In the genomic region with DNA sequence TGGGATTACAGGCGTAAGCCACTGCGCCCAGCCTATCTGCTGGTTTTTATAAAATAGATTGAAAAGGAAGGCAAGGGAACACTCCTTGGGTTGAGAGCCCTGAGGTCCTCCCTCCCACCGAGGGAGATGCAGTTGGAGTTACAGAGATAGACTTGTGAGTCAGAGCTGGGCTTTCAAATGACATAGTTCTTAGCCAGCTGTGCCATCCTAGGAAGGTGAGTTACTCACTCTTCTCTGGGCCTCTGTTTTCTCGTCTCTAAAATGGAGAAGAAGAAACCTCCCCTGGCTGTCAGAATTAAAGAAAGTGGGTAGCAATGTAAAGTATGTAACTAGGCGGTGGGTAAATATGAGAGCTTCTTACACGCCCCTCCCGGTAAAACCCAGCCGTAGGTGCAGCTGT, we compare ENCODE assay signal across 17 cellular contexts. TPM values are rescaled to one million over a fixed set of nuclear protein-coding genes. Genes with fewer than 3 reads are reported as not detected.
DNase-seq lines count a peak whose midpoint lies in the region; ATAC-seq, FAIRE-seq and TF ChIP-seq lines count a peak whose summit lies in the region.
"Had no signal": no experiment of that assay in that cellular context is flagged by ENCODE, and none has a peak within 500 bp of the region (broad histone marks: within the 10 kb centered on the region; RNA-seq: fewer than 3 reads in every experiment).

No MANE protein-coding gene starts in this region.

- no peak overlapping the region for H3K27ac ChIP-seq in pancreas
- H3K27ac ChIP-seq: tibial nerve had no signal

- H3K4me1 ChIP-seq in skeletal muscle satellite cell (ENCODE audit: control insufficient read depth, insufficient read depth, low read length) (peaks cover 55% of the 10 kb centered on the region), pancreas (peaks cover 0 to 7% (median 3%) of the 10 kb centered on the region in 3 donors)

- H3K9me3 Mint-ChIP-seq in activated CD8-positive, alpha-beta T cell treated with anti-CD3 and anti-CD28 coated beads for 36 hours, result peaks cover 4% of the 10 kb centered on the region
- H3K9me3 Mint-ChIP-seq in activated CD8-positive, alpha-beta T cell treated with anti-CD3 and anti-CD28 coated beads, Interleukin-2, amount 10 ng/mL, durations not matched to agents 7 days and 5 days (ENCODE audit: insufficient read depth), result peaks cover 3% of the 10 kb centered on the region

- peak; percentile 18 for ATAC-seq in activated CD8-positive, alpha-beta T cell treated with anti-CD3 and anti-CD28 coated beads for 36 hours
- ATAC-seq in activated CD8-positive, alpha-beta T cell treated with anti-CD3 and anti-CD28 coated beads, Interleukin-2, amount 10 ng/mL, durations not matched to agents 7 days and 5 days, result no peak
- ATAC-seq in GM21381 (IDR thresholded peaks at IDR 0.05; ENCODE audit: unreplicated experiment), result no peak
- ATAC-seq in pancreas, result no peak

- H3K4me3 Mint-ChIP-seq in activated CD8-positive, alpha-beta T cell treated with anti-CD3 and anti-CD28 coated beads for 36 hours, result no peak overlapping the region
- no peak overlapping the region for H3K4me3 Mint-ChIP-seq in activated CD8-positive, alpha-beta T cell treated with anti-CD3 and anti-CD28 coated beads, Interleukin-2, amount 10 ng/mL, durations not matched to agents 7 days and 5 days
- H3K4me3 Mint-ChIP-seq: activated naive CD8-positive, alpha-beta T cell had no signal

- intact Hi-C loops in activated CD8-positive, alpha-beta T cell treated with anti-CD3 and anti-CD28 coated beads for 36 hours (cut with micrococcal nuclease), result no loop called here
- intact Hi-C loops in pancreas (cut with DNase I), result no loop called here

- no peak overlapping the region for H3K4me3 ChIP-seq in fibroblast of the aortic adventitia (ENCODE audit: low read depth, low read length)
- no peak overlapping the region for H3K4me3 ChIP-seq in skeletal muscle satellite cell (ENCODE audit: low read length)
- H3K4me3 ChIP-seq in pancreas, result no peak overlapping the region
- H3K4me3 ChIP-seq: coronary artery, tibial nerve had no signal

- H3K9me3 ChIP-seq in skeletal muscle satellite cell (replicated peaks; ENCODE audit: low read length) (no peaks in the 10 kb centered on the region), pancreas (no peaks in the 10 kb centered on the region)

- peaks cover 17% of the 10 kb centered on the region for H3K27me3 Mint-ChIP-seq in activated CD8-positive, alpha-beta T cell treated with anti-CD3 and anti-CD28 coated beads for 36 hours
- H3K27me3 Mint-ChIP-seq in activated CD8-positive, alpha-beta T cell treated with anti-CD3 and anti-CD28 coated beads, Interleukin-2, amount 10 ng/mL, durations not matched to agents 7 days and 5 days (ENCODE audit: low read depth), result peaks cover 48% of the 10 kb centered on the region

- H3K36me3 ChIP-seq in skeletal muscle satellite cell (ENCODE audit: insufficient read depth, low read length), result peaks cover 25% of the 10 kb centered on the region
- no peaks in the 10 kb centered on the region for H3K36me3 ChIP-seq in pancreas
- H3K36me3 ChIP-seq: tibial nerve had no signal

- peak overlapping the region; percentile 88 for H3K9ac ChIP-seq in skeletal muscle satellite cell (ENCODE audit: low read depth, low read length)

- no peak for TF ChIP-seq CTCF in activated CD8-positive, alpha-beta T cell treated with anti-CD3 and anti-CD28 coated beads for 36 hours (IDR thresholded peaks at IDR 0.05)
- TF ChIP-seq CTCF in fibroblast of the aortic adventitia (IDR thresholded peaks at IDR 0.05; ENCODE audit: insufficient read depth, low read length) (no peak), pancreas (IDR thresholded peaks at IDR 0.05) (no peak)

- CTCF ChIA-PET in activated CD8-positive, alpha-beta T cell treated with anti-CD3 and anti-CD28 coated beads for 36 hours (lab: Charles Lee), result interaction anchor here (1.2 to 1.6 kb wide), 2 partner anchors 48 to 115 kb away, joined by 3 to 5 read pairs; no protein-coding TSS in a partner anchor
- CTCF ChIA-PET in activated CD8-positive, alpha-beta T cell treated with anti-CD3 and anti-CD28 coated beads, Interleukin-2, amount 10 ng/mL, durations not matched to agents 7 days and 5 days (lab: Charles Lee), result no interaction called here

- peak overlapping the region; percentile 55 for H3K4me2 ChIP-seq in skeletal muscle satellite cell (ENCODE audit: low read length)

- no peaks in the 10 kb centered on the region for H3K36me3 Mint-ChIP-seq in activated CD8-positive, alpha-beta T cell treated with anti-CD3 and anti-CD28 coated beads for 36 hours (ENCODE audit: low read depth)
- no peaks in the 10 kb centered on the region for H3K36me3 Mint-ChIP-seq in activated CD8-positive, alpha-beta T cell treated with anti-CD3 and anti-CD28 coated beads, Interleukin-2, amount 10 ng/mL, durations not matched to agents 7 days and 5 days (ENCODE audit: low read depth)

- POLR2A ChIA-PET in activated CD8-positive, alpha-beta T cell treated with anti-CD3 and anti-CD28 coated beads for 36 hours (lab: Charles Lee), result no interaction called here
- POLR2A ChIA-PET in activated CD8-positive, alpha-beta T cell treated with anti-CD3 and anti-CD28 coated beads, Interleukin-2, amount 10 ng/mL, durations not matched to agents 7 days and 5 days (lab: Charles Lee), result interaction anchor here (0.9 kb wide), 1 partner anchor 109 kb away, joined by 4 read pairs; no protein-coding TSS in a partner anchor

- H3K4me1 Mint-ChIP-seq in activated CD8-positive, alpha-beta T cell treated with anti-CD3 and anti-CD28 coated beads for 36 hours (ENCODE audit: low read depth), result peaks cover 22% of the 10 kb centered on the region
- H3K4me1 Mint-ChIP-seq in activated CD8-positive, alpha-beta T cell treated with anti-CD3 and anti-CD28 coated beads, Interleukin-2, amount 10 ng/mL, durations not matched to agents 7 days and 5 days (ENCODE audit: low read depth), result peaks cover 10% of the 10 kb centered on the region

- FAIRE-seq in pancreas (lab: Jason Lieb, UNC), result no peak
- FAIRE-seq: A204.1, D721Med, keratinocyte had no signal

- no peak for DNase-seq in activated CD8-positive, alpha-beta T cell treated with anti-CD3 and anti-CD28 coated beads for 36 hours
- no peak for DNase-seq in activated CD8-positive, alpha-beta T cell treated with anti-CD3 and anti-CD28 coated beads, Interleukin-2, amount 10 ng/mL, durations not matched to agents 7 days and 5 days
- DNase-seq in RPMI7951 (ENCODE audit: low read depth), result peak; percentile 69
- peak; percentile 47 for DNase-seq in fibroblast of the aortic adventitia (ENCODE audit: low read depth)
- no peak for DNase-seq in NK-92 treated with Interleukin-12 subunit alpha and Interleukin-12 subunit beta, amount 100 ng/mL, for 24 hours (lab: John Stamatoyannopoulos, UW)
- DNase-seq in pancreas, result no peak
- DNase-seq: activated CD8-positive, alpha-beta memory T cell treated with anti-CD3 and anti-CD28 coated beads, Interleukin-2, amount 50 U/mL, for 4 hours; KBM-7; NCI-H2029 treated with DMSO at 0.1 percent for 48 hours had no signal

- H3K27me3 ChIP-seq in skeletal muscle satellite cell (ENCODE audit: control insufficient read depth, insufficient read depth, low read length), result no peaks in the 10 kb centered on the region
- no peaks in the 10 kb centered on the region for H3K27me3 ChIP-seq in pancreas

- 60 to 79% methylated on average over 8 of the region's 8 CpGs for WGBS in pancreas, 2 donors

- H3K27ac Mint-ChIP-seq in activated CD8-positive, alpha-beta T cell treated with anti-CD3 and anti-CD28 coated beads for 36 hours, result no peak overlapping the region
- no peak overlapping the region for H3K27ac Mint-ChIP-seq in activated CD8-positive, alpha-beta T cell treated with anti-CD3 and anti-CD28 coated beads, Interleukin-2, amount 10 ng/mL, durations not matched to agents 7 days and 5 days
- H3K27ac Mint-ChIP-seq: activated naive CD8-positive, alpha-beta T cell had no signal

RNA-seq across cellular contexts. Expression of gene LRRFIP1, which starts 2.4 kb away (rescaled TPM):
- total RNA-seq in activated CD8-positive, alpha-beta T cell treated with anti-CD3 and anti-CD28 coated beads for 36 hours, result 100 to 1,000 TPM; 264 to 281 TPM
- total RNA-seq in activated CD8-positive, alpha-beta T cell treated with anti-CD3 and anti-CD28 coated beads, Interleukin-2, amount 10 ng/mL, durations not matched to agents 7 days and 5 days, result 100 to 1,000 TPM; 189 to 207 TPM
- 48.1 and 57.7 TPM in 2 replicates for total RNA-seq in RPMI7951 (2014; rRNA removed; shearing (Covaris generic))
- total RNA-seq in fibroblast of the aortic adventitia (ENCODE audit: low replicate concordance) (29.2 and 49.0 TPM in 2 replicates), pancreas (10 to 100 TPM; 18.4 to 55.0 (median 33.4) TPM)
- total RNA-seq in skeletal muscle satellite cell (2012; rRNA removed), result 41.6 and 46.3 TPM in 2 replicates
- polyA plus RNA-seq in pancreas, result 10 to 100 TPM; 22.3 to 33.7 TPM

RNA-seq across cellular contexts. Expression of gene RAB17, which starts 39.2 kb away (rescaled TPM):
- under 1 TPM; 0.14 to 0.69 TPM for total RNA-seq in activated CD8-positive, alpha-beta T cell treated with anti-CD3 and anti-CD28 coated beads for 36 hours
- total RNA-seq in activated CD8-positive, alpha-beta T cell treated with anti-CD3 and anti-CD28 coated beads, Interleukin-2, amount 10 ng/mL, durations not matched to agents 7 days and 5 days, result under 1 TPM; 0.16 to 0.61 TPM
- total RNA-seq in RPMI7951 (2014; rRNA removed; shearing (Covaris generic)), result 3.6 and 4.5 TPM in 2 replicates
- total RNA-seq in fibroblast of the aortic adventitia (ENCODE audit: low replicate concordance) (0.54 and 3.5 TPM in 2 replicates), pancreas (10 to 100 TPM; 19.2 to 40.5 (median 28.2) TPM)
- total RNA-seq in skeletal muscle satellite cell (2012; rRNA removed), result 0.22 and 0.25 TPM in 2 replicates
- polyA plus RNA-seq in pancreas, result 100 to 1,000 TPM in 1 of 2 donors, 10 to 100 TPM in 1; 97.9 to 130 TPM

Comparison
In these comparisons a context has a peak if more than half of its experiments do, and no peak if none do; other contexts are left out.
1. DNase-seq: peak in RPMI7951 (single experiment) and fibroblast of the aortic adventitia (single experiment); none in activated CD8-positive, alpha-beta T cell treated with anti-CD3 and anti-CD28 coated beads for 36 hours (single experiment), activated CD8-positive, alpha-beta T cell treated with anti-CD3 and anti-CD28 coated beads, Interleukin-2, amount 10 ng/mL, durations not matched to agents 7 days and 5 days (single experiment), NK-92 treated with Interleukin-12 subunit alpha and Interleukin-12 subunit beta, amount 100 ng/mL, for 24 hours (single experiment) and pancreas (0 of 6).